In genomic region chr16:11088432-11088794, GRCh38 we compare ENCODE assay signal across 21 cellular contexts.
A peak's percentile ranks its signal among the peaks of the same experiment; 100 is the strongest.
DNase-seq lines count a peak whose midpoint lies in the region; ATAC-seq and TF ChIP-seq lines count a peak whose summit lies in the region.
"Had no signal": no experiment of that assay in that cellular context is flagged by ENCODE, and none has a peak within 500 bp of the region (broad histone marks: within the 10 kb centered on the region; RNA-seq: fewer than 3 reads in every experiment).

No MANE protein-coding gene starts in this region.

- no peaks in the 10 kb centered on the region for H4K20me1 ChIP-seq in DND-41 (ENCODE audit: insufficient read depth, low read length)

- H3K36me3 Mint-ChIP-seq in activated CD8-positive, alpha-beta memory T cell treated with anti-CD3 and anti-CD28 coated beads, Interleukin-2, amount 10 ng/mL, durations not matched to agents 7 days and 5 days = peaks cover 14% of the 10 kb centered on the region

- intact Hi-C loops in sigmoid colon (cut with DNase I) = no loop called here

- H3K4me3 Mint-ChIP-seq in activated CD8-positive, alpha-beta memory T cell treated with anti-CD3 and anti-CD28 coated beads, Interleukin-2, amount 10 ng/mL, durations not matched to agents 7 days and 5 days = no peak overlapping the region
- H3K4me3 Mint-ChIP-seq: GM23338 had no signal

- H3K27me3 Mint-ChIP-seq in activated CD8-positive, alpha-beta memory T cell treated with anti-CD3 and anti-CD28 coated beads, Interleukin-2, amount 10 ng/mL, durations not matched to agents 7 days and 5 days = no peaks in the 10 kb centered on the region
- H3K27me3 Mint-ChIP-seq: activated naive CD4-positive, alpha-beta T cell treated with anti-CD3 and anti-CD28 coated beads, Interleukin-2, amount 50 U/mL, for 24 hours had no signal

- TF ChIP-seq POLR2A in sigmoid colon (IDR thresholded peaks at IDR 0.05) = no peak

- no peaks in the 10 kb centered on the region for H3K27me3 ChIP-seq in DND-41 (ENCODE audit: insufficient read depth, low read length, poor library complexity)
- no peaks in the 10 kb centered on the region for H3K27me3 ChIP-seq in sigmoid colon
- H3K27me3 ChIP-seq: dorsolateral prefrontal cortex, MG63, SJCRH30 had no signal

- peaks cover 84% of the 10 kb centered on the region for H3K4me1 ChIP-seq in DND-41 (ENCODE audit: insufficient read depth, low read length)
- peaks cover 0 to 63% (median 58%) of the 10 kb centered on the region in 4 donors for H3K4me1 ChIP-seq in sigmoid colon
- H3K4me1 ChIP-seq: Caco-2, parathyroid adenoma had no signal

- ATAC-seq in activated CD8-positive, alpha-beta memory T cell treated with anti-CD3 and anti-CD28 coated beads, Interleukin-2, amount 10 ng/mL, durations not matched to agents 7 days and 5 days = peak; percentile 43
- ATAC-seq in DND-41 (ENCODE audit: insufficient read depth, low read depth) (peak; percentile 76; the same call in 2 of the 3 replicates), GM18873 (IDR thresholded peaks at IDR 0.05; ENCODE audit: low FRiP score, unreplicated experiment) (no peak)

- no peaks in the 10 kb centered on the region for H3K9me3 Mint-ChIP-seq in activated CD8-positive, alpha-beta memory T cell treated with anti-CD3 and anti-CD28 coated beads, Interleukin-2, amount 10 ng/mL, durations not matched to agents 7 days and 5 days (ENCODE audit: low read depth)
- H3K9me3 Mint-ChIP-seq: activated naive CD4-positive, alpha-beta T cell treated with anti-CD3 and anti-CD28 coated beads, Interleukin-2, amount 50 U/mL, for 24 hours; GM23338 had no signal

- no peak for DNase-seq in activated CD8-positive, alpha-beta memory T cell treated with anti-CD3 and anti-CD28 coated beads, Interleukin-2, amount 10 ng/mL, durations not matched to agents 7 days and 5 days
- no peak for DNase-seq in activated CD8-positive, alpha-beta memory T cell treated with anti-CD3 and anti-CD28 coated beads, Interleukin-2, amount 50 U/mL, for 4 hours
- DNase-seq in DND-41 (peak; percentile 92), sigmoid colon (no peak), SKM-1 treated with dmso at 0.1 percent for 144 hours (lab: John Stamatoyannopoulos, UW; ENCODE audit: unreplicated experiment) (no peak), MV-4-11 (lab: John Stamatoyannopoulos, UW) (no peak)
- DNase-seq in activated CD4-positive, CD25-positive, alpha-beta regulatory T cell treated with anti-CD3 and anti-CD28 coated beads, Interleukin-2, amount 50 U/mL, for 72 hours = peak; percentile 36
- DNase-seq: ACHN, Caco-2, MG63, NCI-H2029, NCI-H526, OCI-M1, SJCRH30, small intestine, T1000 had no signal

- CTCF ChIA-PET in activated CD8-positive, alpha-beta memory T cell treated with anti-CD3 and anti-CD28 coated beads, Interleukin-2, amount 10 ng/mL, durations not matched to agents 7 days and 5 days (lab: Charles Lee) = interaction anchor here (0.6 to 2.5 kb wide), 4 partner anchors 11 to 114 kb away, joined by 3 to 17 read pairs (median 5); no protein-coding TSS in a partner anchor

- TF ChIP-seq EP300 in sigmoid colon (IDR thresholded peaks at IDR 0.05) = no peak

- peak overlapping the region; percentile 98 for H3K27ac ChIP-seq in DND-41 (ENCODE audit: low read length)
- H3K27ac ChIP-seq in sigmoid colon = peak overlapping the region; percentile 55 to 81 (median 66)
- H3K27ac ChIP-seq: dorsolateral prefrontal cortex, parathyroid adenoma, SJCRH30 had no signal

- peak overlapping the region; percentile 58 for H3K4me2 ChIP-seq in DND-41 (ENCODE audit: insufficient read depth, low read length)
- H3K4me2 ChIP-seq: GM23338 had no signal

- peak overlapping the region; percentile 64 for H3K9ac ChIP-seq in DND-41 (ENCODE audit: low read depth, low read length)
- H3K9ac ChIP-seq: parathyroid adenoma had no signal

- no peak overlapping the region for H2AFZ ChIP-seq in DND-41 (ENCODE audit: low read depth, low read length)
- H2AFZ ChIP-seq: GM23338, parathyroid adenoma had no signal

- 61 to 88% methylated on average over 9 of the region's 9 CpGs for WGBS in sigmoid colon, 2 donors

- H3K9me3 ChIP-seq in DND-41 (ENCODE audit: insufficient read depth, low read length, severe bottlenecking) (no peaks in the 10 kb centered on the region), sigmoid colon (no peaks in the 10 kb centered on the region)
- H3K9me3 ChIP-seq: Caco-2, MG63, SJCRH30 had no signal

- H3K4me3 ChIP-seq in DND-41 (ENCODE audit: low read depth in 1 of 2, low read length in 2 of 2) = peak overlapping the region in 1 of 2 experiments; percentile 40; a peak in 1 of 4 replicates
- no peak overlapping the region for H3K4me3 ChIP-seq in sigmoid colon
- H3K4me3 ChIP-seq: dorsolateral prefrontal cortex, GM23338, MG63, SJCRH30 had no signal

- peak overlapping the region; percentile 81 for H3K27ac Mint-ChIP-seq in activated CD8-positive, alpha-beta memory T cell treated with anti-CD3 and anti-CD28 coated beads, Interleukin-2, amount 10 ng/mL, durations not matched to agents 7 days and 5 days
- H3K27ac Mint-ChIP-seq: activated naive CD4-positive, alpha-beta T cell treated with anti-CD3 and anti-CD28 coated beads, Interleukin-2, amount 50 U/mL, for 24 hours; GM23338 had no signal

- peak; percentile 58 for TF ChIP-seq CTCF in DND-41 (IDR thresholded peaks at IDR 0.05; ENCODE audit: borderline replicate concordance, extremely low read depth, low read length, poor library complexity, severe bottlenecking)
- TF ChIP-seq CTCF in sigmoid colon (IDR thresholded peaks at IDR 0.05) = no peak

- H3K36me3 ChIP-seq in DND-41 (ENCODE audit: insufficient read depth, low read length) = peaks cover 24% of the 10 kb centered on the region
- H3K36me3 ChIP-seq in sigmoid colon = no peaks in the 10 kb centered on the region
- H3K36me3 ChIP-seq: SJCRH30 had no signal

- H3K79me2 ChIP-seq in DND-41 (ENCODE audit: insufficient read depth, low read length) = peaks cover 27% of the 10 kb centered on the region
- H3K79me2 ChIP-seq: parathyroid adenoma had no signal

- peaks cover 72% of the 10 kb centered on the region for H3K4me1 Mint-ChIP-seq in activated CD8-positive, alpha-beta memory T cell treated with anti-CD3 and anti-CD28 coated beads, Interleukin-2, amount 10 ng/mL, durations not matched to agents 7 days and 5 days

Comparison
In these comparisons a context has a peak if more than half of its experiments do, and no peak if none do; other contexts are left out.
1. DNase-seq: peak in DND-41 (single experiment) and activated CD4-positive, CD25-positive, alpha-beta regulatory T cell treated with anti-CD3 and anti-CD28 coated beads, Interleukin-2, amount 50 U/mL, for 72 hours (single experiment); none in activated CD8-positive, alpha-beta memory T cell treated with anti-CD3 and anti-CD28 coated beads, Interleukin-2, amount 10 ng/mL, durations not matched to agents 7 days and 5 days (single experiment), activated CD8-positive, alpha-beta memory T cell treated with anti-CD3 and anti-CD28 coated beads, Interleukin-2, amount 50 U/mL, for 4 hours (single experiment), sigmoid colon (single experiment), SKM-1 treated with dmso at 0.1 percent for 144 hours (single experiment) and MV-4-11 (single experiment).